Comparison of ENCODE assay signal across 26 cellular contexts in the genomic region with DNA sequence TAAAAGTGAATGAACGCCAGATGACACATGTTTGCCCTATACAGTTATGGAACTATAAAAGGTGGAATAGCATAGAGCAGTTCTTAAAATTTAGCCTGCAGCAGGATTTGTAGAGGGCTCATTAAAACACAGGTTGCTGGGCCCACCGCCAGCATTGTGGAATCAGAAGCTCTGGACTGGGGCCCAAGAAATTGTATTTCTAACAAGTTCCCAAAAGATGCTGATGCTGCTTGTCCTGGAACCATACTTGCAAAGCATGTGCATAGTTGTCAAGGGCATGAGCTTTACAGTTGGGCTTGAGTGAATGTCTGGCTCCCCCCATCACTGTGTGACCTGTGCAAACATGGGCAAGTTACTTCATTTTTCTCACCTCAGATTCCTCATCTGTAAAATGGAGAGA. TPM values are rescaled to one million over a fixed set of nuclear protein-coding genes. Genes with fewer than 3 reads are reported as not detected.
"Had no signal": no experiment of that assay in that cellular context is flagged by ENCODE, and none has a peak within 500 bp of the region (broad histone marks: within the 10 kb centered on the region; RNA-seq: fewer than 3 reads in every experiment).

No MANE protein-coding gene starts in this region.

- DNase-seq: MV-4-11, NCI-H1048, NCI-H1105, NCI-H1417, NCI-H1436 treated with DMSO at 0.1 percent for 48 hours, NCI-H1694, NCI-H187 treated with DMSO at 0.1 percent for 48 hours, NCI-H2029 treated with DMSO at 0.1 percent for 48 hours, NCI-H2171 treated with DMSO at 0.1 percent for 48 hours, NCI-H345, NCI-H510A, NCI-H524 treated with DMSO at 0.1 percent for 48 hours, NCI-H82, SHP77, SW 1271, T-cell had no signal

- H3K9me2 ChIP-seq: SK-N-SH had no signal

- H3K27ac ChIP-seq: HL-60, KMS-11, RWPE1 had no signal

- H3K4me2 ChIP-seq: KMS-11, SK-N-SH had no signal

- H3K4me3 ChIP-seq: K562 had no signal

- H3K9ac ChIP-seq: KMS-11, SK-N-SH had no signal

- FAIRE-seq: HTR-8/SVneo, K562, RCC 7860 had no signal

- H3K9me3 ChIP-seq: SK-N-SH had no signal

RNA-seq across cellular contexts. Expression of a gene that starts 37.5 kb away (rescaled TPM):
- total RNA-seq: K562, MCF 10A, SK-MEL-5, T-cell had no signal
- polyA plus RNA-seq: IgD-negative memory B cell, K562, SK-N-SH had no signal
